ENCODE assay signal across 8 cellular contexts in the genomic region with DNA sequence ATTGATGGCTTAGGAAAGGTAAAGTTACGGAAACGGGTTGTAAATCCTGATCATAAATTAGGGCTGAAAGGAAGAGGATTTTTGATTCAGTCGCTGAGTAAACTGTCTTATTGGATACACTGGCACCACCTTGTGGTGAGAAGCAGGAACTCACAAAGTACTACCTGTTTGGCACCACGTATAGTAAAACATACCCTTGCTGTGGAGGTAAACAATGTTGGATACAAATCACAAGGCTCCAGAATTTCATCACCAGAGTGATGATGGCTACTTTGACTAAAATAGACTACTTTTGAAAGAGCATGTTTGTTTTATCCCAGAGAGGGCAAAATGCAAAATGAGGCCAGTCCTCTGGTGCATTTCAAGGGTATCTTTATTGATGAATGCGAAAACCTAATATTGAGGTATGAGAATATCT.
DNase-seq lines count a peak whose midpoint lies in the region; ATAC-seq and TF ChIP-seq lines count a peak whose summit lies in the region.

No MANE protein-coding gene starts in this region.

- no peaks in the 10 kb centered on the region for H3K4me1 Mint-ChIP-seq in glutamatergic neuron (ENCODE audit: low read depth, unreplicated experiment)
- H3K4me1 Mint-ChIP-seq in stimulated activated memory B cell treated with anti-CD40 and anti-IgM and Interleukin-4, amounts not matched to agents 10 μg/mL and 1 μg/mL and 100 μg/mL, for 72 hours = peaks cover 5% of the 10 kb centered on the region

- TF ChIP-seq CTCF in glutamatergic neuron (IDR thresholded peaks at IDR 0.05; ENCODE audit: partially characterized antibody, unreplicated experiment) = peak; percentile 95

- no peak overlapping the region for H3K27ac Mint-ChIP-seq in glutamatergic neuron (ENCODE audit: unreplicated experiment)
- H3K27ac Mint-ChIP-seq in stimulated activated memory B cell treated with anti-CD40 and anti-IgM and Interleukin-4, amounts not matched to agents 10 μg/mL and 1 μg/mL and 100 μg/mL, for 72 hours = no peak overlapping the region

- ATAC-seq in GM21360 (IDR thresholded peaks at IDR 0.05; ENCODE audit: unreplicated experiment) (peak; percentile 83), HG03558 (IDR thresholded peaks at IDR 0.05; ENCODE audit: extremely low read depth, unreplicated experiment) (peak; percentile 72)
- ATAC-seq in stimulated activated memory B cell treated with anti-CD40 and anti-IgM and Interleukin-4, amounts not matched to agents 10 μg/mL and 1 μg/mL and 100 μg/mL, for 72 hours = no peak

- H3K4me3 Mint-ChIP-seq in glutamatergic neuron (ENCODE audit: unreplicated experiment) = no peak overlapping the region
- no peak overlapping the region for H3K4me3 Mint-ChIP-seq in stimulated activated memory B cell treated with anti-CD40 and anti-IgM and Interleukin-4, amounts not matched to agents 10 μg/mL and 1 μg/mL and 100 μg/mL, for 72 hours

- peaks cover 2% of the 10 kb centered on the region for H3K27me3 Mint-ChIP-seq in glutamatergic neuron (ENCODE audit: unreplicated experiment)
- H3K27me3 Mint-ChIP-seq in stimulated activated memory B cell treated with anti-CD40 and anti-IgM and Interleukin-4, amounts not matched to agents 10 μg/mL and 1 μg/mL and 100 μg/mL, for 72 hours = peaks cover 19% of the 10 kb centered on the region

- no peaks in the 10 kb centered on the region for H3K9me3 Mint-ChIP-seq in glutamatergic neuron (ENCODE audit: unreplicated experiment)
- H3K9me3 Mint-ChIP-seq in stimulated activated memory B cell treated with anti-CD40 and anti-IgM and Interleukin-4, amounts not matched to agents 10 μg/mL and 1 μg/mL and 100 μg/mL, for 72 hours = no peaks in the 10 kb centered on the region

- H3K36me3 Mint-ChIP-seq in glutamatergic neuron (ENCODE audit: unreplicated experiment) = no peaks in the 10 kb centered on the region
- H3K36me3 Mint-ChIP-seq in stimulated activated memory B cell treated with anti-CD40 and anti-IgM and Interleukin-4, amounts not matched to agents 10 μg/mL and 1 μg/mL and 100 μg/mL, for 72 hours = no peaks in the 10 kb centered on the region

- peak; percentile 48 for DNase-seq in EL
- DNase-seq in NCI-H524 treated with DMSO at 0.1 percent for 48 hours (lab: John Stamatoyannopoulos, UW) = peak; percentile 36
- peak; percentile 20 for DNase-seq in activated CD8-positive, alpha-beta memory T cell treated with anti-CD3 and anti-CD28 coated beads, Interleukin-2, amount 50 U/mL, for 4 hours
- DNase-seq in glutamatergic neuron = peak; percentile 48
- peak; percentile 59 for DNase-seq in renal cortical epithelial cell (ENCODE audit: low read depth)
